ENCODE assay signal across 14 cellular contexts in genomic region chr5:176529116-176529823, GRCh38. TPM values are rescaled to one million over a fixed set of nuclear protein-coding genes. Genes with fewer than 3 reads are reported as not detected.
DNase-seq lines count a peak whose midpoint lies in the region; ATAC-seq and TF ChIP-seq lines count a peak whose summit lies in the region.
"Had no signal": no experiment of that assay in that cellular context is flagged by ENCODE, and none has a peak within 500 bp of the region (broad histone marks: within the 10 kb centered on the region; RNA-seq: fewer than 3 reads in every experiment).

No MANE protein-coding gene starts in this region.

- H3K27ac Mint-ChIP-seq in activated naive CD4-positive, alpha-beta T cell treated with anti-CD3 and anti-CD28 coated beads for 36 hours, result peak overlapping the region; percentile 81
- H3K27ac Mint-ChIP-seq in central memory CD8-positive, alpha-beta T cell (ENCODE audit: low read depth), result peak overlapping the region; percentile 95
- H3K27ac Mint-ChIP-seq in stimulated activated effector memory CD8-positive, alpha-beta T cell treated with anti-CD3 and anti-CD28 coated beads, Interleukin-12 subunit alpha, Interleukin-12 subunit beta, amount 100 ng/mL, for 72 hours, result peak overlapping the region; percentile 88
- H3K27ac Mint-ChIP-seq: endodermal cell had no signal

- no peak overlapping the region for H2AFZ ChIP-seq in hepatocyte

- H3K4me3 ChIP-seq in hepatocyte, result no peak overlapping the region
- H3K4me3 ChIP-seq: breast epithelium, thoracic aorta had no signal

- H3K4me3 Mint-ChIP-seq in activated naive CD4-positive, alpha-beta T cell treated with anti-CD3 and anti-CD28 coated beads for 36 hours, result peak overlapping the region; percentile 57
- peak overlapping the region; percentile 83 for H3K4me3 Mint-ChIP-seq in central memory CD8-positive, alpha-beta T cell
- H3K4me3 Mint-ChIP-seq in stimulated activated effector memory CD8-positive, alpha-beta T cell treated with anti-CD3 and anti-CD28 coated beads, Interleukin-12 subunit alpha, Interleukin-12 subunit beta, amount 100 ng/mL, for 72 hours, result peak overlapping the region; percentile 67
- H3K4me3 Mint-ChIP-seq: endodermal cell had no signal

- no peak for TF ChIP-seq CTCF in hepatocyte (IDR thresholded peaks at IDR 0.05; ENCODE audit: poor library complexity)

- H3K9me3 Mint-ChIP-seq in activated naive CD4-positive, alpha-beta T cell treated with anti-CD3 and anti-CD28 coated beads for 36 hours, result no peaks in the 10 kb centered on the region
- H3K9me3 Mint-ChIP-seq in central memory CD8-positive, alpha-beta T cell, result no peaks in the 10 kb centered on the region
- H3K9me3 Mint-ChIP-seq in stimulated activated effector memory CD8-positive, alpha-beta T cell treated with anti-CD3 and anti-CD28 coated beads, Interleukin-12 subunit alpha, Interleukin-12 subunit beta, amount 100 ng/mL, for 72 hours, result no peaks in the 10 kb centered on the region
- H3K9me3 Mint-ChIP-seq: endodermal cell had no signal

- CTCF ChIA-PET in activated naive CD4-positive, alpha-beta T cell treated with anti-CD3 and anti-CD28 coated beads for 36 hours (lab: Charles Lee), result interaction anchor here (1.0 kb wide), 1 partner anchor 11 kb away, joined by 3 read pairs; no protein-coding TSS in a partner anchor

- intact Hi-C loops in activated naive CD4-positive, alpha-beta T cell treated with anti-CD3 and anti-CD28 coated beads for 36 hours (cut with micrococcal nuclease), result loop anchor here (5.0 kb wide), 1 partner anchor 42 kb away; no protein-coding TSS in a partner anchor

- no peak for DNase-seq in activated naive CD4-positive, alpha-beta T cell treated with anti-CD3 and anti-CD28 coated beads for 36 hours
- DNase-seq in activated naive CD4-positive, alpha-beta T cell treated with Interleukin-2 at 50 U/mL for 16 hours, result no peak
- DNase-seq in NCI-H1694 treated with DMSO at 0.1 percent for 48 hours (lab: John Stamatoyannopoulos, UW) (peak; percentile 44), hepatocyte (ENCODE audit: low spot score) (no peak)
- no peak for DNase-seq in central memory CD8-positive, alpha-beta T cell (ENCODE audit: low spot score in 2 of 2)
- DNase-seq in stimulated activated effector memory CD8-positive, alpha-beta T cell treated with anti-CD3 and anti-CD28 coated beads, Interleukin-12 subunit alpha, Interleukin-12 subunit beta, amount 100 ng/mL, for 72 hours (ENCODE audit: low spot score in 2 of 2), result no peak
- no peak for DNase-seq in activated effector memory CD4-positive, alpha-beta T cell treated with anti-CD3 and anti-CD28 coated beads, Interleukin-2, amount 50 U/mL, for 16 hours
- DNase-seq in effector CD4-positive, alpha-beta T cell, result no peak
- DNase-seq: foreskin melanocyte, islet precursor cell had no signal

- 96% methylated on average over 28 of the region's 28 CpGs for WGBS in hepatocyte (ENCODE audit: low lambda C conversion rate, missing lambda C conversion rate)

- no peaks in the 10 kb centered on the region for H3K9me2 ChIP-seq in hepatocyte (replicated peaks; ENCODE audit: insufficient read depth)

- no peaks in the 10 kb centered on the region for H3K27me3 ChIP-seq in hepatocyte
- H3K27me3 ChIP-seq: breast epithelium had no signal

- H3K36me3 ChIP-seq in hepatocyte (replicated peaks; ENCODE audit: insufficient read depth, low read depth), result no peaks in the 10 kb centered on the region

- H3K4me1 ChIP-seq in hepatocyte (ENCODE audit: insufficient read depth), result peaks cover 20% of the 10 kb centered on the region

- no peaks in the 10 kb centered on the region for H3K9me3 ChIP-seq in hepatocyte (ENCODE audit: low read depth)
- H3K9me3 ChIP-seq: breast epithelium, thoracic aorta had no signal

- H4K20me1 ChIP-seq in hepatocyte (ENCODE audit: insufficient read depth, poor library complexity, severe bottlenecking), result peaks cover 30% of the 10 kb centered on the region

- H3K36me3 Mint-ChIP-seq in activated naive CD4-positive, alpha-beta T cell treated with anti-CD3 and anti-CD28 coated beads for 36 hours (ENCODE audit: low read depth), result peaks cover 18% of the 10 kb centered on the region
- peaks cover 50% of the 10 kb centered on the region for H3K36me3 Mint-ChIP-seq in central memory CD8-positive, alpha-beta T cell (ENCODE audit: insufficient read depth)
- peaks cover 60% of the 10 kb centered on the region for H3K36me3 Mint-ChIP-seq in stimulated activated effector memory CD8-positive, alpha-beta T cell treated with anti-CD3 and anti-CD28 coated beads, Interleukin-12 subunit alpha, Interleukin-12 subunit beta, amount 100 ng/mL, for 72 hours

- no peaks in the 10 kb centered on the region for H3K27me3 Mint-ChIP-seq in activated naive CD4-positive, alpha-beta T cell treated with anti-CD3 and anti-CD28 coated beads for 36 hours (ENCODE audit: low read depth)
- H3K27me3 Mint-ChIP-seq in central memory CD8-positive, alpha-beta T cell, result no peaks in the 10 kb centered on the region

- no peak overlapping the region for H3K27ac ChIP-seq in hepatocyte
- H3K27ac ChIP-seq: breast epithelium, thoracic aorta had no signal

- H3K4me1 Mint-ChIP-seq in activated naive CD4-positive, alpha-beta T cell treated with anti-CD3 and anti-CD28 coated beads for 36 hours (ENCODE audit: low read depth), result peaks cover 46% of the 10 kb centered on the region
- peaks cover 35% of the 10 kb centered on the region for H3K4me1 Mint-ChIP-seq in central memory CD8-positive, alpha-beta T cell
- H3K4me1 Mint-ChIP-seq in stimulated activated effector memory CD8-positive, alpha-beta T cell treated with anti-CD3 and anti-CD28 coated beads, Interleukin-12 subunit alpha, Interleukin-12 subunit beta, amount 100 ng/mL, for 72 hours, result peaks cover 42% of the 10 kb centered on the region

- peaks cover 30% of the 10 kb centered on the region for H3K79me2 ChIP-seq in hepatocyte

- no peak overlapping the region for H3K4me2 ChIP-seq in hepatocyte

- ATAC-seq in central memory CD8-positive, alpha-beta T cell (replicated peaks; ENCODE audit: extremely low read depth, poor library complexity, severe bottlenecking), result no peak
- no peak for ATAC-seq in stimulated activated effector memory CD8-positive, alpha-beta T cell treated with anti-CD3 and anti-CD28 coated beads, Interleukin-12 subunit alpha, Interleukin-12 subunit beta, amount 100 ng/mL, for 72 hours

RNA-seq across cellular contexts. Expression of gene RNF44, which starts 7.9 kb away (rescaled TPM):
- total RNA-seq in activated naive CD4-positive, alpha-beta T cell treated with anti-CD3 and anti-CD28 coated beads for 36 hours, result 10 to 100 TPM; 83.3 to 88.3 TPM
- total RNA-seq in hepatocyte, result 9.5 and 13.0 TPM in 2 replicates
- 17.4 and 19.6 TPM in 2 replicates for polyA plus RNA-seq in hepatocyte

RNA-seq across cellular contexts. Expression of gene CDHR2, which starts 19.9 kb away (rescaled TPM):
- total RNA-seq in activated naive CD4-positive, alpha-beta T cell treated with anti-CD3 and anti-CD28 coated beads for 36 hours, result under 1 TPM; 0.19 to 0.35 TPM
- total RNA-seq in hepatocyte, result 24.8 and 29.8 TPM in 2 replicates
- polyA plus RNA-seq in hepatocyte, result 16.3 and 28.3 TPM in 2 replicates
- total RNA-seq: thoracic aorta had no signal
- polyA plus RNA-seq: AG04450 had no signal

Comparison
In these comparisons a context has a peak if more than half of its experiments do, and no peak if none do; other contexts are left out.
1. RNA of gene CDHR2, which starts 19.9 kb away (total RNA-seq): 24.8 to 29.8 TPM in hepatocyte; 0.19 to 0.35 TPM in activated naive CD4-positive, alpha-beta T cell treated with anti-CD3 and anti-CD28 coated beads for 36 hours; every median in the first group is over 10 times any median in the second.
2. Peak in every context shown above with its lines, with median percentiles within 50 percentile points of each other: H3K27ac Mint-ChIP-seq and H3K4me3 Mint-ChIP-seq.